In the genomic region with DNA sequence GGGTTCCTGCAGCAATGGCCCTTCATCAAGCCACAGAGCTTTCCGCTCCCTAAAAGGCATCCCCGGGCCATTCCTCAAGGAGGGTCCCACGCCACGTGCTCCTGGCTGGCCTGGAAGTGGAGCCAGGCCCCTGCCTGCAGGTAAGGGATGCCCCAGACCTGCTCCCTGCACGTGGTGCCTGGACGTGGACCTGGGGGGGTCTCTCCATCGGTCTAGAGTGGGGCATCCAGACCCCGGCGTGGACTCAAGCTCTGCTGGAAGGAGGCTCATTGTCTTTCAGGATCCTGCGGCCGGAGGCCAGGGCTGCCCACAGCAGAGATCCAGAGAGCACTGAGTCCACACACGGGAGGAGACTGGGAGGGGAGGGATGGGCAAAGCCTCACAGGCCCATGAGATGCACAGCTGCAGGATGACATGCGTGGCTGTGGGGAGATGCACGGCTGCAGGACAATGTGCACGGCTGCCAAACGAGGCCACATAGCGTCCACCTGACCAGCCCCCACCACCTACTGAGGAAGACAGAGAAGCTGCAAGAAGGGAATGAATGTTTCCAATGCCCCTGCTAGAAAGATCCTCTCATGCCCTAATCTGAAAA, we compare ENCODE assay signal across 13 cellular contexts.
"Had no signal": no experiment of that assay in that cellular context is flagged by ENCODE, and none has a peak within 500 bp of the region (broad histone marks: within the 10 kb centered on the region; RNA-seq: fewer than 3 reads in every experiment).

No MANE protein-coding gene starts in this region.

- H3K9me3 ChIP-seq: upper lobe of left lung had no signal

- H3K4me1 ChIP-seq: right atrium auricular region had no signal

- H3K27me3 ChIP-seq: heart left ventricle, right atrium auricular region, upper lobe of left lung had no signal

- DNase-seq: effector memory CD4-positive, alpha-beta T cell; hippocampal formation; naive B cell; stimulated activated CD4-positive, alpha-beta T cell treated with anti-CD3 and anti-CD28 coated beads, Interleukin-2, amount 100 ng/mL, for 48 hours; stimulated activated naive CD4-positive, alpha-beta T cell treated with Interleukin-2 at 50 U/mL for 16 hours had no signal

- H3K27me3 Mint-ChIP-seq: memory B cell, naive B cell had no signal

- H3K4me3 Mint-ChIP-seq: memory B cell, naive B cell, nephron had no signal

- H3K27ac ChIP-seq: heart left ventricle, right atrium auricular region had no signal

- ATAC-seq: esophagus mucosa, heart left ventricle, left lobe of liver had no signal

- H3K9me3 Mint-ChIP-seq: memory B cell, naive B cell, nephron had no signal

- H3K36me3 Mint-ChIP-seq: naive B cell had no signal

- H3K4me3 ChIP-seq: heart left ventricle, right atrium auricular region, smooth muscle cell, upper lobe of left lung had no signal

- H3K27ac Mint-ChIP-seq: memory B cell, nephron had no signal

- H3K36me3 ChIP-seq: heart left ventricle, right atrium auricular region, upper lobe of left lung had no signal

- H3K4me1 Mint-ChIP-seq: nephron had no signal
